18 cellular contexts compared by ENCODE assay signal in the genomic region with DNA sequence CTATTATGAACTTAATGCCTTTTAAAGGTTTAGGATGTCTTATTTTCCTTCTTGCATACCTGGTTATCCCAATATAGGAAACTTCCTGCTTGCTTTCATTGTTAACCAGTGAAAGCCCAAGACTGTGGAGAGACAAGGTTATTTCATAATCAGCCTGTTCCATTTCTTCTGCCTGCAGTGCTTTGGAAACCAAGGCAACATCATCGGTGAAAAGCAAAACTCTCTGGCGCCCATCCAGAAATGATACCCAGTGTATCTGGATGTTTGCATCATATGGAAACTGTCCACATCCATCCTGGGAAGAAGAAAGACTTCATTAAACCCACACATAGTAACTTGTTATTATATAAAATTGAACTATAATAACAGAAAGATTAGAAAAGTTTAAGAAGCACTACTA.
DNase-seq lines count a peak whose midpoint lies in the region; ATAC-seq and TF ChIP-seq lines count a peak whose summit lies in the region.
"Had no signal": no experiment of that assay in that cellular context is flagged by ENCODE, and none has a peak within 500 bp of the region (broad histone marks: within the 10 kb centered on the region; RNA-seq: fewer than 3 reads in every experiment).

No MANE protein-coding gene starts in this region.

- H3K9ac ChIP-seq in PC-3 (ENCODE audit: low read length), result no peak overlapping the region
- H3K9ac ChIP-seq: KMS-11 had no signal

- no peaks in the 10 kb centered on the region for H3K9me2 ChIP-seq in PC-3 (replicated peaks; ENCODE audit: low read length)

- H3K4me1 Mint-ChIP-seq in activated T-cell treated with anti-CD3 and anti-CD28 coated beads, Interleukin-2, amount 50 U/mL, for 72 hours (ENCODE audit: low read depth), result no peaks in the 10 kb centered on the region
- peaks cover 3% of the 10 kb centered on the region for H3K4me1 Mint-ChIP-seq in activated T-cell treated with anti-CD3 and anti-CD28 coated beads, Interleukin-2, amount 50 U/mL, for 4 hours (ENCODE audit: low read depth)
- no peaks in the 10 kb centered on the region for H3K4me1 Mint-ChIP-seq in memory B cell
- no peaks in the 10 kb centered on the region for H3K4me1 Mint-ChIP-seq in type B pancreatic cell (ENCODE audit: unreplicated experiment)

- ATAC-seq in activated T-cell treated with anti-CD3 and anti-CD28 coated beads, Interleukin-2, amount 50 U/mL, for 72 hours (replicated peaks in 1 of 2), result peak in 1 of 2 donors; percentile 21
- no peak for ATAC-seq in activated T-cell treated with anti-CD3 and anti-CD28 coated beads, Interleukin-2, amount 50 U/mL, for 4 hours
- ATAC-seq in PC-3 (no peak), memory B cell (ENCODE audit: low read depth) (no peak), HG03439 (IDR thresholded peaks at IDR 0.05; ENCODE audit: unreplicated experiment) (no peak)
- ATAC-seq: CD8-positive, alpha-beta T cell; HepG2 had no signal

- 0 out of 2 replicates have a peak overlapping the region, but pooled peaks have one; percentile 10 for H3K4me2 ChIP-seq in PC-3 (ENCODE audit: low read length)
- H3K4me2 ChIP-seq: KMS-11 had no signal

- intact Hi-C loops in PC-3 (cut with micrococcal nuclease), result no loop called here

- peaks cover 3% of the 10 kb centered on the region; the same call in 1 of the 2 replicates for H3K36me3 ChIP-seq in PC-3 (ENCODE audit: low read depth, low read length)

- POLR2A ChIA-PET in PC-3 (lab: Charles Lee; ENCODE audit: unreplicated experiment), result no interaction called here

- peaks cover 17 to 31% of the 10 kb centered on the region in 2 donors for H3K36me3 Mint-ChIP-seq in activated T-cell treated with anti-CD3 and anti-CD28 coated beads, Interleukin-2, amount 50 U/mL, for 72 hours (ENCODE audit: insufficient read depth in 2 of 2)
- peaks cover 72% of the 10 kb centered on the region for H3K36me3 Mint-ChIP-seq in activated T-cell treated with anti-CD3 and anti-CD28 coated beads, Interleukin-2, amount 50 U/mL, for 4 hours (ENCODE audit: insufficient read depth)
- H3K36me3 Mint-ChIP-seq in memory B cell (peaks cover 50% of the 10 kb centered on the region), type B pancreatic cell (peaks cover 34% of the 10 kb centered on the region)

- no peaks in the 10 kb centered on the region for H3K79me2 ChIP-seq in PC-3 (ENCODE audit: low read length)

- H3K27me3 ChIP-seq in PC-3 (ENCODE audit: low read length), result no peaks in the 10 kb centered on the region

- BruUV-seq in PC-3 (replicated peaks; lab: Mats Ljungman, UMichigan), result no TSS peak

- no peaks in the 10 kb centered on the region for H3F3A ChIP-seq in PC-3 (ENCODE audit: low read length, unreplicated experiment)

- 0 out of 2 replicates have a peak, but pooled peaks cover 5% of the 10 kb centered on the region for H3K9me3 ChIP-seq in PC-3 (ENCODE audit: low read length)

- H3K4me3 ChIP-seq in PC-3 (ENCODE audit: low read length), result no peak overlapping the region

- H3K27ac Mint-ChIP-seq in activated T-cell treated with anti-CD3 and anti-CD28 coated beads, Interleukin-2, amount 50 U/mL, for 72 hours, result peak overlapping the region; percentile 34
- H3K27ac Mint-ChIP-seq in memory B cell, result peak overlapping the region; percentile 21
- H3K27ac Mint-ChIP-seq in type B pancreatic cell, result no peak overlapping the region
- H3K27ac Mint-ChIP-seq: CD8-positive, alpha-beta T cell; HFFc6 had no signal

- peak overlapping the region in 1 of 2 donors; percentile 5 for H3K4me3 Mint-ChIP-seq in activated T-cell treated with anti-CD3 and anti-CD28 coated beads, Interleukin-2, amount 50 U/mL, for 72 hours
- H3K4me3 Mint-ChIP-seq in activated T-cell treated with anti-CD3 and anti-CD28 coated beads, Interleukin-2, amount 50 U/mL, for 4 hours, result no peak overlapping the region
- H3K4me3 Mint-ChIP-seq in memory B cell, result no peak overlapping the region
- no peak overlapping the region for H3K4me3 Mint-ChIP-seq in type B pancreatic cell
- H3K4me3 Mint-ChIP-seq: CD8-positive, alpha-beta T cell; HFFc6 had no signal

- H3K9me3 Mint-ChIP-seq in activated T-cell treated with anti-CD3 and anti-CD28 coated beads, Interleukin-2, amount 50 U/mL, for 72 hours, result peaks cover 7 to 11% of the 10 kb centered on the region in 2 donors
- H3K9me3 Mint-ChIP-seq in activated T-cell treated with anti-CD3 and anti-CD28 coated beads, Interleukin-2, amount 50 U/mL, for 4 hours, result peaks cover 15% of the 10 kb centered on the region
- peaks cover 11% of the 10 kb centered on the region for H3K9me3 Mint-ChIP-seq in memory B cell
- H3K9me3 Mint-ChIP-seq in type B pancreatic cell, result no peaks in the 10 kb centered on the region

- no peak for DNase-seq in activated T-cell treated with anti-CD3 and anti-CD28 coated beads, Interleukin-2, amount 50 U/mL, for 72 hours
- no peak for DNase-seq in activated T-cell treated with anti-CD3 and anti-CD28 coated beads, Interleukin-2, amount 50 U/mL, for 4 hours
- peak; percentile 6 for DNase-seq in PC-3
- peak; percentile 12 for DNase-seq in amniotic epithelial cell (ENCODE audit: low read depth)
- no peak for DNase-seq in memory B cell (ENCODE audit: low spot score in 2 of 2)
- DNase-seq in type B pancreatic cell (ENCODE audit: extremely low spot score, unreplicated experiment), result no peak
- DNase-seq in cerebellar nuclear complex (lab: John Stamatoyannopoulos, UW), result no peak
- DNase-seq: CD8-positive, alpha-beta T cell; DMS 273 treated with DMSO at 0.1 percent for 48 hours; HFFc6; MM.1S; NCI-H1417; NCI-H1930; NCI-H2227 treated with DMSO at 0.1 percent for 48 hours; NCI-H526 had no signal

- H2AFZ ChIP-seq in PC-3 (ENCODE audit: low read length), result 0 out of 2 replicates have a peak overlapping the region, but pooled peaks have one; percentile 6

- no peaks in the 10 kb centered on the region for H4K20me1 ChIP-seq in PC-3 (ENCODE audit: low read length)

- no peak overlapping the region for H3K27ac ChIP-seq in PC-3 (ENCODE audit: low read length)
- H3K27ac ChIP-seq: KMS-11 had no signal

- no peaks in the 10 kb centered on the region for H3K27me3 Mint-ChIP-seq in activated T-cell treated with anti-CD3 and anti-CD28 coated beads, Interleukin-2, amount 50 U/mL, for 72 hours (ENCODE audit: low read depth)
- H3K27me3 Mint-ChIP-seq in activated T-cell treated with anti-CD3 and anti-CD28 coated beads, Interleukin-2, amount 50 U/mL, for 4 hours (ENCODE audit: low read depth), result no peaks in the 10 kb centered on the region
- H3K27me3 Mint-ChIP-seq in memory B cell (no peaks in the 10 kb centered on the region), type B pancreatic cell (no peaks in the 10 kb centered on the region)

- CTCF ChIA-PET in PC-3 (lab: Charles Lee), result no interaction called here

- no peak for TF ChIP-seq CTCF in PC-3 (conservative IDR thresholded peaks at IDR 0.05; ENCODE audit: low read depth, low read length)
- TF ChIP-seq CTCF in type B pancreatic cell (conservative IDR thresholded peaks at IDR 0.05), result no peak

- H3K4me1 ChIP-seq in PC-3 (ENCODE audit: insufficient read depth, low read length), result peaks cover 10% of the 10 kb centered on the region

Comparison
In these comparisons a context has a peak if more than half of its experiments do, and no peak if none do; other contexts are left out.
1. DNase-seq: peak in PC-3 (single experiment) and amniotic epithelial cell (single experiment); none in activated T-cell treated with anti-CD3 and anti-CD28 coated beads, Interleukin-2, amount 50 U/mL, for 72 hours (0 of 2), activated T-cell treated with anti-CD3 and anti-CD28 coated beads, Interleukin-2, amount 50 U/mL, for 4 hours (single experiment), memory B cell (0 of 2), type B pancreatic cell (single experiment) and cerebellar nuclear complex (0 of 2).